In genomic region chr1:219927956-219928790, GRCh38 we compare ENCODE assay signal across 8 cellular contexts. TPM values are rescaled to one million over a fixed set of nuclear protein-coding genes. Genes with fewer than 3 reads are reported as not detected.
DNase-seq lines count a peak whose midpoint lies in the region; ATAC-seq and TF ChIP-seq lines count a peak whose summit lies in the region.

Gene SLC30A10 (minus strand): TSS chr1:219928557. CDS start chr1:219928440, 117 bp downstream.

- H3K79me2 ChIP-seq in PC-3 (ENCODE audit: low read length) = no peaks in the 10 kb centered on the region

- ATAC-seq in GM19351 (IDR thresholded peaks at IDR 0.05; ENCODE audit: unreplicated experiment) (peak; percentile 66), PC-3 (no peak), HG02623 (IDR thresholded peaks at IDR 0.05; ENCODE audit: unreplicated experiment) (no peak)

- POLR2A ChIA-PET in PC-3 (lab: Charles Lee; ENCODE audit: unreplicated experiment) = no interaction called here

- CTCF ChIA-PET in PC-3 (lab: Charles Lee) = no interaction called here

- H3K4me2 ChIP-seq in PC-3 (ENCODE audit: low read length) = no peak within 1 kb of the TSS

- H3K4me1 ChIP-seq in BE2C = no peaks in the 10 kb centered on the region
- peaks cover 4 to 68% (median 40%) of the 10 kb centered on the region in 4 donors for H3K4me1 ChIP-seq in liver (ENCODE audit: control insufficient read depth in 4 of 4, insufficient read depth in 4 of 4, low read length in 3 of 4)
- H3K4me1 ChIP-seq in stomach = peaks cover 11 to 13% (median 12%) of the 10 kb centered on the region in 4 donors
- H3K4me1 ChIP-seq in PC-3 (ENCODE audit: insufficient read depth, low read length) = no peaks in the 10 kb centered on the region

- H3K27ac ChIP-seq in coronary artery (no peak within 1 kb of the TSS), liver (ENCODE audit: low read depth in 1 of 2, low read length in 2 of 2) (peak within 1 kb of the TSS; percentile 94 to 96), stomach (no peak within 1 kb of the TSS), PC-3 (ENCODE audit: low read length) (no peak within 1 kb of the TSS)

- peaks cover 38% of the 10 kb centered on the region for H3K27me3 ChIP-seq in BE2C
- H3K27me3 ChIP-seq in liver (ENCODE audit: control insufficient read depth in 4 of 4, insufficient read depth in 4 of 4, low read length in 3 of 4) = no peaks in the 10 kb centered on the region
- H3K27me3 ChIP-seq in stomach = peaks cover 0 to 64% (median 22%) of the 10 kb centered on the region in 3 donors
- H3K27me3 ChIP-seq in PC-3 (ENCODE audit: low read length) = 0 out of 2 replicates have a peak, but pooled peaks cover 3% of the 10 kb centered on the region

- TF ChIP-seq POLR2A in stomach (IDR thresholded peaks at IDR 0.05) = no peak

- DNase-seq in BE2C (peak; percentile 30), NCI-H2227 treated with DMSO at 0.1 percent for 48 hours (lab: John Stamatoyannopoulos, UW) (peak; percentile 20), coronary artery (ENCODE audit: low spot score) (no peak), stomach (no peak), PC-3 (no peak)

- H2AFZ ChIP-seq in PC-3 (ENCODE audit: low read length) = no peak within 1 kb of the TSS

- no peaks in the 10 kb centered on the region for H3K9me2 ChIP-seq in PC-3 (replicated peaks; ENCODE audit: low read length)

- WGBS in liver = under 1% methylated on average over 91 of the region's 91 CpGs
- 1 to 3% (median 2%) methylated on average over 32 to 91 of the region's 91 CpGs for WGBS in stomach, 5 donors

- peak in 1 of 2 donors; percentile 43 for TF ChIP-seq RAD21 in liver (IDR thresholded peaks at IDR 0.05)

- H3F3A ChIP-seq in PC-3 (ENCODE audit: low read length, unreplicated experiment) = no peaks in the 10 kb centered on the region

- 0 out of 2 replicates have a peak, but pooled peaks have one; percentile 11 for TF ChIP-seq CTCF in BE2C (IDR thresholded peaks at IDR 0.05; ENCODE audit: low read depth, low read length)
- no peak for TF ChIP-seq CTCF in coronary artery (IDR thresholded peaks at IDR 0.05)
- no peak for TF ChIP-seq CTCF in liver (IDR thresholded peaks at IDR 0.05; ENCODE audit: low read depth, low read length, missing input control)
- TF ChIP-seq CTCF in stomach (IDR thresholded peaks at IDR 0.05) = no peak
- TF ChIP-seq CTCF in PC-3 (conservative IDR thresholded peaks at IDR 0.05; ENCODE audit: low read depth, low read length) = no peak

- TF ChIP-seq EP300 in stomach (IDR thresholded peaks at IDR 0.05) = no peak

- intact Hi-C loops in stomach (cut with DNase I; ENCODE audit: low total_unique reads) (no loop called here), PC-3 (cut with micrococcal nuclease) (no loop called here)

- H3K9me3 ChIP-seq in BE2C (no peaks in the 10 kb centered on the region), liver (ENCODE audit: control insufficient read depth in 4 of 4, low read length in 3 of 4) (no peaks in the 10 kb centered on the region), stomach (no peaks in the 10 kb centered on the region), PC-3 (ENCODE audit: low read length) (no peaks in the 10 kb centered on the region)

- H3K4me3 ChIP-seq in BE2C (ENCODE audit: low read depth, low read length) = peak within 1 kb of the TSS; percentile 47
- peak within 1 kb of the TSS; percentile 68 for H3K4me3 ChIP-seq in coronary artery
- H3K4me3 ChIP-seq in liver (ENCODE audit: low read depth in 1 of 3, low read length in 3 of 3) = peak within 1 kb of the TSS; percentile 83 to 86 (median 86)
- H3K4me3 ChIP-seq in stomach = peak within 1 kb of the TSS; percentile 38 to 54 (median 44)
- H3K4me3 ChIP-seq in PC-3 (ENCODE audit: low read length) = no peak within 1 kb of the TSS

- peak within 1 kb of the TSS; percentile 68 to 87 for H3K9ac ChIP-seq in liver (ENCODE audit: low read depth in 1 of 2, low read length in 2 of 2)
- H3K9ac ChIP-seq in PC-3 (ENCODE audit: low read length) = no peak within 1 kb of the TSS

- BruUV-seq in PC-3 (replicated peaks; lab: Mats Ljungman, UMichigan) = no TSS peak

- H3K36me3 ChIP-seq in BE2C (no peaks in the 10 kb centered on the region), liver (ENCODE audit: control insufficient read depth in 4 of 4, insufficient read depth in 3 of 4, low read depth in 1 of 4, low read length in 3 of 4) (peaks cover 0 to 8% (median 1%) of the 10 kb centered on the region in 4 donors), stomach (no peaks in the 10 kb centered on the region), PC-3 (ENCODE audit: low read depth, low read length) (no peaks in the 10 kb centered on the region)

- no peaks in the 10 kb centered on the region for H4K20me1 ChIP-seq in PC-3 (ENCODE audit: low read length)

TF ChIP-seq in liver, 16 proteins besides CTCF, POLR2A, EP300 and RAD21:
- TF ChIP-seq ZBTB33 (IDR thresholded peaks at IDR 0.05) = no peak
- TF ChIP-seq ATF3 (IDR thresholded peaks at IDR 0.05) = no peak
- TF ChIP-seq NR2F2 (IDR thresholded peaks at IDR 0.05) = no peak
- TF ChIP-seq SP1 (IDR thresholded peaks at IDR 0.05) = peak; percentile 71
- no peak for TF ChIP-seq FOXA2 (IDR thresholded peaks at IDR 0.05)
- TF ChIP-seq JUND (IDR thresholded peaks at IDR 0.05) = no peak
- peak; percentile 25 for TF ChIP-seq HNF4G (IDR thresholded peaks at IDR 0.05)
- TF ChIP-seq MAX (IDR thresholded peaks at IDR 0.05) = peak; percentile 38
- peak; percentile 83 for TF ChIP-seq YY1 (IDR thresholded peaks at IDR 0.05)
- TF ChIP-seq REST (IDR thresholded peaks at IDR 0.05) = peak; percentile 50
- peak; percentile 43 to 49 for TF ChIP-seq RXRA (IDR thresholded peaks at IDR 0.05)
- TF ChIP-seq HNF4A (conservative IDR thresholded peaks at IDR 0.05) = peak; percentile 66 to 73
- TF ChIP-seq GABPA (IDR thresholded peaks at IDR 0.05 in 1 of 2, conservative IDR thresholded peaks at IDR 0.05 in 1 of 2) = no peak
- peak; percentile 76 for TF ChIP-seq TAF1 (conservative IDR thresholded peaks at IDR 0.05)
- no peak for TF ChIP-seq EGR1 (IDR thresholded peaks at IDR 0.05; ENCODE audit: low read depth in 2 of 2)
- TF ChIP-seq FOXA1 (IDR thresholded peaks at IDR 0.05) = no peak

RNA-seq across cellular contexts. Expression of gene SLC30A10, which starts in this region (rescaled TPM):
- polyA plus RNA-seq in BE2C (2012; ENCODE audit: insufficient read depth, insufficient read length, low read depth) = not detected
- total RNA-seq in liver (10 to 100 TPM; 56.5 to 90.9 TPM), stomach (under 1 TPM in 1 of 5 donors, not detected in 4; 0.92 TPM), PC-3 (2014; rRNA removed) (not detected in 2 replicates)
- polyA plus RNA-seq in liver (10 to 100 TPM; 18.5 to 18.8 TPM), stomach (not detected)

Comparison
In these comparisons a context has a peak if more than half of its experiments do, and no peak if none do; other contexts are left out.
1. RNA of gene SLC30A10 (total RNA-seq): 56.5 to 90.9 TPM in liver; 0.92 TPM in stomach and not detected in PC-3; every median in the first group is over 10 times any median in the second.
2. RNA of gene SLC30A10 (polyA plus RNA-seq): 18.5 to 18.8 TPM in liver; not detected in stomach; every median in the first group is over 10 times any median in the second.
3. DNase-seq: peak in BE2C (single experiment) and NCI-H2227 treated with DMSO at 0.1 percent for 48 hours (single experiment); none in coronary artery (single experiment), stomach (single experiment) and PC-3 (single experiment).
4. H3K27ac ChIP-seq: peak in liver (2 of 2); none in coronary artery (0 of 2), stomach (0 of 5) and PC-3 (single experiment).